In genomic region chr2:9897331-9897737, GRCh38 we compare ENCODE assay signal across 7 cellular contexts. TPM values are rescaled to one million over a fixed set of nuclear protein-coding genes. Genes with fewer than 3 reads are reported as not detected.
DNase-seq lines count a peak whose midpoint lies in the region; ATAC-seq and TF ChIP-seq lines count a peak whose summit lies in the region.

No MANE protein-coding gene starts in this region.

- H3K4me3 ChIP-seq in skeletal muscle cell (ENCODE audit: low read depth, low read length), result no peak overlapping the region
- no peak overlapping the region for H3K4me3 ChIP-seq in CD8-positive, alpha-beta T cell (ENCODE audit: low read depth, low read length)

- no peak for TF ChIP-seq CTCF in foreskin keratinocyte (conservative IDR thresholded peaks at IDR 0.05)
- TF ChIP-seq CTCF in CD8-positive, alpha-beta T cell (IDR thresholded peaks at IDR 0.05), result no peak

- CTCF ChIA-PET in activated CD4-positive, alpha-beta memory T cell treated with anti-CD3 and anti-CD28 coated beads for 36 hours (lab: Charles Lee), result interaction anchor here (0.6 to 2.9 kb wide), 3 partner anchors 84 to 97 kb away, joined by 3 to 11 read pairs (median 6); no protein-coding TSS in a partner anchor
- CTCF ChIA-PET in CD8-positive, alpha-beta T cell (lab: Charles Lee), result interaction anchor here (1.0 kb wide), 1 partner anchor 12 kb away, joined by 4 read pairs; no protein-coding TSS in a partner anchor

- H3K4me1 ChIP-seq in foreskin keratinocyte, result peaks cover 20% of the 10 kb centered on the region
- H3K4me1 ChIP-seq in CD8-positive, alpha-beta T cell (ENCODE audit: insufficient read depth, low read length), result no peaks in the 10 kb centered on the region

- H3K9me3 Mint-ChIP-seq in activated CD4-positive, alpha-beta memory T cell treated with anti-CD3 and anti-CD28 coated beads for 36 hours, result no peaks in the 10 kb centered on the region
- no peaks in the 10 kb centered on the region for H3K9me3 Mint-ChIP-seq in CD8-positive, alpha-beta T cell

- H3K27me3 ChIP-seq in foreskin keratinocyte, result no peaks in the 10 kb centered on the region
- no peaks in the 10 kb centered on the region for H3K27me3 ChIP-seq in CD8-positive, alpha-beta T cell (ENCODE audit: insufficient read depth, low read length)

- no peaks in the 10 kb centered on the region for H3K27me3 Mint-ChIP-seq in activated CD4-positive, alpha-beta memory T cell treated with anti-CD3 and anti-CD28 coated beads for 36 hours
- no peaks in the 10 kb centered on the region for H3K27me3 Mint-ChIP-seq in CD8-positive, alpha-beta T cell (ENCODE audit: low read depth)

- ATAC-seq in GM18858 (IDR thresholded peaks at IDR 0.05; ENCODE audit: unreplicated experiment), result peak; percentile 53
- peak; percentile 78 for ATAC-seq in HG03439 (IDR thresholded peaks at IDR 0.05; ENCODE audit: unreplicated experiment)
- peak; percentile 86 for ATAC-seq in foreskin keratinocyte
- ATAC-seq in CD8-positive, alpha-beta T cell, result no peak

- H3K27ac ChIP-seq in foreskin keratinocyte, result peak overlapping the region; percentile 92
- H3K27ac ChIP-seq in CD8-positive, alpha-beta T cell (ENCODE audit: low read depth, low read length), result no peak overlapping the region

- intact Hi-C loops in activated CD4-positive, alpha-beta memory T cell treated with anti-CD3 and anti-CD28 coated beads for 36 hours (cut with micrococcal nuclease), result loop anchor here (1.0 kb wide), 1 partner anchor 54 kb away; the partner anchor contains the start of gene TAF1B
- intact Hi-C loops in CD8-positive, alpha-beta T cell (cut with DNase I, micrococcal nuclease), result loop anchor here in 1 of 2 experiments (10.0 kb wide), 1 partner anchor 83 kb away; no protein-coding TSS in a partner anchor

- POLR2A ChIA-PET in activated CD4-positive, alpha-beta memory T cell treated with anti-CD3 and anti-CD28 coated beads for 36 hours (lab: Charles Lee), result interaction anchor here (1.3 kb wide), 1 partner anchor 54 kb away, joined by 4 read pairs; the partner anchor contains the start of gene TAF1B
- POLR2A ChIA-PET in CD8-positive, alpha-beta T cell (lab: Charles Lee), result interaction anchor here (1.1 kb wide), 1 partner anchor 430 kb away, joined by 3 read pairs; no protein-coding TSS in a partner anchor

- peaks cover 25% of the 10 kb centered on the region for H3K4me1 Mint-ChIP-seq in activated CD4-positive, alpha-beta memory T cell treated with anti-CD3 and anti-CD28 coated beads for 36 hours (ENCODE audit: low read depth)
- H3K4me1 Mint-ChIP-seq in CD8-positive, alpha-beta T cell (ENCODE audit: low read depth), result peaks cover 12% of the 10 kb centered on the region

- no peaks in the 10 kb centered on the region for H3K9me3 ChIP-seq in CD8-positive, alpha-beta T cell (ENCODE audit: low read length)

- H3K4me3 Mint-ChIP-seq in activated CD4-positive, alpha-beta memory T cell treated with anti-CD3 and anti-CD28 coated beads for 36 hours, result no peak overlapping the region
- H3K4me3 Mint-ChIP-seq in CD8-positive, alpha-beta T cell, result no peak overlapping the region

- no peaks in the 10 kb centered on the region for H3K36me3 ChIP-seq in CD8-positive, alpha-beta T cell (ENCODE audit: insufficient read depth, low read length)

- peak overlapping the region; percentile 58 for H3K27ac Mint-ChIP-seq in activated CD4-positive, alpha-beta memory T cell treated with anti-CD3 and anti-CD28 coated beads for 36 hours
- no peak overlapping the region for H3K27ac Mint-ChIP-seq in CD8-positive, alpha-beta T cell

- DNase-seq in activated CD4-positive, alpha-beta memory T cell treated with anti-CD3 and anti-CD28 coated beads for 36 hours, result peak; percentile 89
- DNase-seq in foreskin keratinocyte, result peak; percentile 96 to 98
- peak; percentile 94 for DNase-seq in skeletal muscle cell (ENCODE audit: low read depth)
- no peak for DNase-seq in NCI-H187 (lab: John Stamatoyannopoulos, UW)
- no peak for DNase-seq in CD8-positive, alpha-beta T cell

- H3K36me3 Mint-ChIP-seq in activated CD4-positive, alpha-beta memory T cell treated with anti-CD3 and anti-CD28 coated beads for 36 hours, result peaks cover 1% of the 10 kb centered on the region
- H3K36me3 Mint-ChIP-seq in CD8-positive, alpha-beta T cell, result peaks cover 26% of the 10 kb centered on the region

RNA-seq across cellular contexts. Expression of gene TAF1B, which starts 54.1 kb away (rescaled TPM):
- 10 to 100 TPM; 32.6 TPM for total RNA-seq in activated CD4-positive, alpha-beta memory T cell treated with anti-CD3 and anti-CD28 coated beads for 36 hours
- 25.4 and 37.4 TPM in 2 replicates for total RNA-seq in foreskin keratinocyte
- 9.7 and 10.9 TPM in 2 replicates for polyA plus RNA-seq in foreskin keratinocyte
- total RNA-seq in CD8-positive, alpha-beta T cell, result 10 to 100 TPM; 13.3 to 15.8 TPM

RNA-seq across cellular contexts. Expression of gene GRHL1, which starts 54.2 kb away (rescaled TPM):
- total RNA-seq in activated CD4-positive, alpha-beta memory T cell treated with anti-CD3 and anti-CD28 coated beads for 36 hours, result 1 to 10 TPM in 1 of 2 experiments, under 1 TPM in 1; 1.00 to 1.1 TPM
- total RNA-seq in foreskin keratinocyte, result 0.92 and 1.2 TPM in 2 replicates
- 0.35 and 0.41 TPM in 2 replicates for polyA plus RNA-seq in foreskin keratinocyte
- total RNA-seq in CD8-positive, alpha-beta T cell, result under 1 TPM; 0.76 to 0.86 TPM

Comparison
In these comparisons a context has a peak if more than half of its experiments do, and no peak if none do; other contexts are left out.
1. DNase-seq: peak in activated CD4-positive, alpha-beta memory T cell treated with anti-CD3 and anti-CD28 coated beads for 36 hours (single experiment), foreskin keratinocyte (2 of 2) and skeletal muscle cell (single experiment); none in NCI-H187 (0 of 2) and CD8-positive, alpha-beta T cell (0 of 7).